In genomic region chr7:4791101-4791737, GRCh38 we compare ENCODE assay signal across 20 cellular contexts. TPM values are rescaled to one million over a fixed set of nuclear protein-coding genes. Genes with fewer than 3 reads are reported as not detected.
DNase-seq lines count a peak whose midpoint lies in the region; ATAC-seq and TF ChIP-seq lines count a peak whose summit lies in the region.
"Had no signal": no experiment of that assay in that cellular context is flagged by ENCODE, and none has a peak within 500 bp of the region (broad histone marks: within the 10 kb centered on the region; RNA-seq: fewer than 3 reads in every experiment).

No MANE protein-coding gene starts in this region.

- H3K9ac ChIP-seq in BLaER1: peak overlapping the region; percentile 55
- no peak overlapping the region for H3K9ac ChIP-seq in PC-3 (ENCODE audit: low read length)

- H3K27ac ChIP-seq in BLaER1: peak overlapping the region; percentile 42
- H3K27ac ChIP-seq in PC-3 (ENCODE audit: low read length): no peak overlapping the region
- H3K27ac ChIP-seq: ascending aorta, testis had no signal

- H3K9me3 ChIP-seq in BLaER1 (no peaks in the 10 kb centered on the region), PC-3 (ENCODE audit: low read length) (no peaks in the 10 kb centered on the region)
- H3K9me3 ChIP-seq: ascending aorta, gastroesophageal sphincter, testis had no signal

- H3K36me3 Mint-ChIP-seq in endothelial cell (ENCODE audit: low read depth, unreplicated experiment): peaks cover 15% of the 10 kb centered on the region
- H3K36me3 Mint-ChIP-seq in natural killer cell treated with Interleukin-12 subunit alpha and Interleukin-12 subunit beta and Interleukin-15 and Interleukin-18, amount 100 ng/mL, for 72 hours: no peaks in the 10 kb centered on the region

- peak overlapping the region; percentile 15 for H3K4me3 Mint-ChIP-seq in endothelial cell (ENCODE audit: unreplicated experiment)
- H3K4me3 Mint-ChIP-seq in natural killer cell treated with Interleukin-12 subunit alpha and Interleukin-12 subunit beta and Interleukin-15 and Interleukin-18, amount 100 ng/mL, for 72 hours: peak overlapping the region; percentile 22
- H3K4me3 Mint-ChIP-seq: activated CD8-positive, alpha-beta T cell treated with anti-CD3 and anti-CD28 coated beads, Interleukin-2, amount 10 ng/mL, durations not matched to agents 7 days and 5 days had no signal

- no peak for TF ChIP-seq CTCF in PC-3 (conservative IDR thresholded peaks at IDR 0.05; ENCODE audit: low read depth, low read length)
- TF ChIP-seq CTCF in endothelial cell (IDR thresholded peaks at IDR 0.05; ENCODE audit: unreplicated experiment): no peak

- ATAC-seq in PC-3 (no peak), GM19328 (IDR thresholded peaks at IDR 0.05; ENCODE audit: unreplicated experiment) (no peak), HG03442 (IDR thresholded peaks at IDR 0.05; ENCODE audit: unreplicated experiment) (no peak)
- ATAC-seq in natural killer cell treated with Interleukin-12 subunit alpha and Interleukin-12 subunit beta and Interleukin-15 and Interleukin-18, amount 100 ng/mL, for 72 hours: no peak

- H3K4me2 ChIP-seq in BLaER1 (peak overlapping the region; percentile 92), PC-3 (ENCODE audit: low read length) (no peak overlapping the region)

- H3K36me3 ChIP-seq in BLaER1 (peaks cover 76% of the 10 kb centered on the region), PC-3 (ENCODE audit: low read depth, low read length) (peaks cover 4% of the 10 kb centered on the region; the same call in 1 of the 2 replicates)

- CTCF ChIA-PET in PC-3 (lab: Charles Lee): interaction anchor here (1.2 kb wide), 1 partner anchor 91 kb away, joined by 3 read pairs; no protein-coding TSS in a partner anchor

- H3K27me3 Mint-ChIP-seq in endothelial cell (ENCODE audit: unreplicated experiment): peaks cover 4% of the 10 kb centered on the region
- H3K27me3 Mint-ChIP-seq in natural killer cell treated with Interleukin-12 subunit alpha and Interleukin-12 subunit beta and Interleukin-15 and Interleukin-18, amount 100 ng/mL, for 72 hours: no peaks in the 10 kb centered on the region
- H3K27me3 Mint-ChIP-seq: CD8-positive, alpha-beta memory T cell had no signal

- H3F3A ChIP-seq in PC-3 (ENCODE audit: low read length, unreplicated experiment): no peaks in the 10 kb centered on the region

- DNase-seq in PC-3: no peak
- no peak for DNase-seq in endothelial cell (ENCODE audit: low spot score)
- DNase-seq in natural killer cell treated with Interleukin-12 subunit alpha and Interleukin-12 subunit beta and Interleukin-15 and Interleukin-18, amount 100 ng/mL, for 72 hours (ENCODE audit: low spot score): peak; percentile 54
- DNase-seq in LoVo (ENCODE audit: low spot score): no peak
- DNase-seq in NCI-H2107 treated with DMSO at 0.1 percent for 48 hours (lab: John Stamatoyannopoulos, UW; ENCODE audit: unreplicated experiment): no peak
- DNase-seq: cerebellar nuclear complex, HCEC 1CT, KBM-7, NCI-H1694, NCI-H2171 treated with DMSO at 0.1 percent for 48 hours, NCI-H526 treated with DMSO at 0.1 percent for 48 hours had no signal

- no peaks in the 10 kb centered on the region for H3K79me2 ChIP-seq in PC-3 (ENCODE audit: low read length)

- H3K9me3 Mint-ChIP-seq in endothelial cell (ENCODE audit: unreplicated experiment): no peaks in the 10 kb centered on the region
- no peaks in the 10 kb centered on the region for H3K9me3 Mint-ChIP-seq in natural killer cell treated with Interleukin-12 subunit alpha and Interleukin-12 subunit beta and Interleukin-15 and Interleukin-18, amount 100 ng/mL, for 72 hours
- H3K9me3 Mint-ChIP-seq: CD8-positive, alpha-beta memory T cell; nephron had no signal

- intact Hi-C loops in PC-3 (cut with micrococcal nuclease): no loop called here

- POLR2A ChIA-PET in PC-3 (lab: Charles Lee; ENCODE audit: unreplicated experiment): no interaction called here

- TSS peak; percentile 9 for BruUV-seq in PC-3 (replicated peaks; lab: Mats Ljungman, UMichigan)

- H3K27me3 ChIP-seq in BLaER1: no peaks in the 10 kb centered on the region
- H3K27me3 ChIP-seq in PC-3 (ENCODE audit: low read length): no peaks in the 10 kb centered on the region
- H3K27me3 ChIP-seq: ascending aorta, gastroesophageal sphincter, testis had no signal

- H3K27ac Mint-ChIP-seq in endothelial cell (ENCODE audit: unreplicated experiment): no peak overlapping the region
- no peak overlapping the region for H3K27ac Mint-ChIP-seq in natural killer cell treated with Interleukin-12 subunit alpha and Interleukin-12 subunit beta and Interleukin-15 and Interleukin-18, amount 100 ng/mL, for 72 hours
- H3K27ac Mint-ChIP-seq: activated CD8-positive, alpha-beta T cell treated with anti-CD3 and anti-CD28 coated beads, Interleukin-2, amount 10 ng/mL, durations not matched to agents 7 days and 5 days; nephron had no signal

- no peaks in the 10 kb centered on the region for H3K9me2 ChIP-seq in PC-3 (replicated peaks; ENCODE audit: low read length)

- no peak overlapping the region for H2AFZ ChIP-seq in PC-3 (ENCODE audit: low read length)

- H3K4me3 ChIP-seq in BLaER1: peak overlapping the region; percentile 69
- H3K4me3 ChIP-seq in PC-3 (ENCODE audit: low read length): no peak overlapping the region
- H3K4me3 ChIP-seq: ascending aorta had no signal

- H3K4me1 ChIP-seq in BLaER1 (peaks cover 49% of the 10 kb centered on the region), PC-3 (ENCODE audit: insufficient read depth, low read length) (no peaks in the 10 kb centered on the region)
- H3K4me1 ChIP-seq: ascending aorta had no signal

- H4K20me1 ChIP-seq in BLaER1 (peaks cover 31% of the 10 kb centered on the region), PC-3 (ENCODE audit: low read length) (no peaks in the 10 kb centered on the region)

- H3K4me1 Mint-ChIP-seq in endothelial cell (ENCODE audit: unreplicated experiment): peaks cover 6% of the 10 kb centered on the region
- H3K4me1 Mint-ChIP-seq in natural killer cell treated with Interleukin-12 subunit alpha and Interleukin-12 subunit beta and Interleukin-15 and Interleukin-18, amount 100 ng/mL, for 72 hours (ENCODE audit: low read depth in 2 of 2): peaks cover 0 to 11% of the 10 kb centered on the region in 2 donors
- H3K4me1 Mint-ChIP-seq: nephron had no signal

RNA-seq across cellular contexts. Expression of gene AP5Z1, which starts 15.8 kb away (rescaled TPM):
- total RNA-seq in PC-3 (2014; rRNA removed): 36.6 and 59.3 TPM in 2 replicates
- 88.6 TPM for total RNA-seq in endothelial cell (ENCODE audit: unreplicated experiment)
- total RNA-seq in natural killer cell treated with Interleukin-12 subunit alpha and Interleukin-12 subunit beta and Interleukin-15 and Interleukin-18, amount 100 ng/mL, for 72 hours: 10 to 100 TPM; 87.3 to 99.4 TPM
